In the genomic region with DNA sequence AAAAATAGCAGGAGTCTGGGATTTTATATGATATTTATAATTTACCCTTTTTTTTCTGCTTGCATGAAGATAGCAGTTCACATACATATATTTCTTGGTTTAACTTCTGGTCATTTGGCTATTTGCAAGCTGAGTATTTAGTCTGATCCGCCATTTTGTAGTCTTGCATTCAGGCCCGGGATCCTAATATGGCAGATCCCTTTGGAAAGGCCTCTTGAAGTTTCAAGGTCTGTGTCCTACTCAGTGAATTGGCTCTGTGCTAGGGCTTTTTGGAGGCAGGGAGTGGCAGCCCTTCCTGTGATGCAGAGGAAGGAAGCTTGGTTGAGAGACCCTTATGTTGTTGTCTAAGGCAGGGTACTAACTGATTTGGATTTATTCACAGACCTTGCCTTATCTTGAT, we compare ENCODE assay signal across 15 cellular contexts. TPM values are rescaled to one million over a fixed set of nuclear protein-coding genes. Genes with fewer than 3 reads are reported as not detected.
DNase-seq lines count a peak whose midpoint lies in the region; TF ChIP-seq lines count a peak whose summit lies in the region.
"Had no signal": no experiment of that assay in that cellular context is flagged by ENCODE, and none has a peak within 500 bp of the region (broad histone marks: within the 10 kb centered on the region; RNA-seq: fewer than 3 reads in every experiment).

No MANE protein-coding gene starts in this region.

- H3K9me3 Mint-ChIP-seq in activated CD4-positive, alpha-beta T cell treated with anti-CD3 and anti-CD28 coated beads, Interleukin-2, amount 10 ng/mL, durations not matched to agents 24 days and 14 days, result peaks cover 3% of the 10 kb centered on the region
- H3K9me3 Mint-ChIP-seq in glutamatergic neuron (ENCODE audit: unreplicated experiment), result peaks cover 19% of the 10 kb centered on the region
- H3K9me3 Mint-ChIP-seq: stimulated activated naive CD8-positive, alpha-beta T cell treated with anti-CD3 and anti-CD28 coated beads, Interleukin-15, amount 100 ng/mL, for 72 hours had no signal

- no peak overlapping the region for H3K23ac ChIP-seq in trophoblast cell (ENCODE audit: low read length)

- no peak overlapping the region for H3K9ac ChIP-seq in SU-DHL-6 (ENCODE audit: low read length)
- no peak overlapping the region for H3K9ac ChIP-seq in trophoblast cell (ENCODE audit: low read length)

- WGBS in trophoblast cell (ENCODE audit: extremely low coverage, insufficient coverage, insufficient read length), result no CpG with 5 or more reads among the region's 2 CpGs

- no peak overlapping the region for H3K18ac ChIP-seq in trophoblast cell (ENCODE audit: low read length)

- peaks cover 8% of the 10 kb centered on the region; the same call in 1 of the 2 replicates for H3K36me3 ChIP-seq in SU-DHL-6 (ENCODE audit: low read length)
- peaks cover 2% of the 10 kb centered on the region in 2 experiments for H3K36me3 ChIP-seq in trophoblast cell (ENCODE audit: control insufficient read depth in 1 of 2, insufficient read depth in 2 of 2, low read length in 2 of 2)
- H3K36me3 ChIP-seq: esophagus muscularis mucosa had no signal

- no peaks in the 10 kb centered on the region for H3K9me3 ChIP-seq in SU-DHL-6 (ENCODE audit: insufficient read depth, low read length)
- peaks cover 15% of the 10 kb centered on the region for H3K9me3 ChIP-seq in trophoblast cell (ENCODE audit: insufficient read depth, low read depth, low read length)
- H3K9me3 ChIP-seq: esophagus muscularis mucosa had no signal

- no peak overlapping the region for H4K8ac ChIP-seq in trophoblast cell (ENCODE audit: low read depth, low read length)

- no peak overlapping the region for H3K14ac ChIP-seq in trophoblast cell (ENCODE audit: low read length)

- no peaks in the 10 kb centered on the region for H4K20me1 ChIP-seq in SU-DHL-6 (ENCODE audit: low read depth, low read length)

- H3K79me2 ChIP-seq in SU-DHL-6 (ENCODE audit: insufficient read depth, low read length), result peaks cover 63% of the 10 kb centered on the region
- peaks cover 10% of the 10 kb centered on the region for H3K79me2 ChIP-seq in trophoblast cell (ENCODE audit: control insufficient read depth, insufficient read depth, low read length, poor library complexity)

- H4K12ac ChIP-seq in trophoblast cell (ENCODE audit: low read depth, low read length), result no peak overlapping the region

- H2BK5ac ChIP-seq in trophoblast cell (ENCODE audit: low read depth, low read length, poor library complexity), result no peak overlapping the region

- H3K79me1 ChIP-seq in trophoblast cell (ENCODE audit: low read length), result peaks cover 12% of the 10 kb centered on the region

- H3K27me3 Mint-ChIP-seq in activated CD4-positive, alpha-beta T cell treated with anti-CD3 and anti-CD28 coated beads, Interleukin-2, amount 10 ng/mL, durations not matched to agents 24 days and 14 days, result no peaks in the 10 kb centered on the region
- H3K27me3 Mint-ChIP-seq in glutamatergic neuron (ENCODE audit: unreplicated experiment), result peaks cover 11% of the 10 kb centered on the region
- H3K27me3 Mint-ChIP-seq: stimulated activated naive CD8-positive, alpha-beta T cell treated with anti-CD3 and anti-CD28 coated beads, Interleukin-15, amount 100 ng/mL, for 72 hours had no signal

- H3K4me1 ChIP-seq in trophoblast cell (ENCODE audit: control insufficient read depth in 1 of 2, insufficient read depth in 2 of 2, low read length in 2 of 2), result peaks cover 0 to 5% of the 10 kb centered on the region in 2 experiments

- TF ChIP-seq CTCF in SU-DHL-6 (IDR thresholded peaks at IDR 0.05; ENCODE audit: insufficient read depth, low read length, poor library complexity, severe bottlenecking) (no peak), glutamatergic neuron (IDR thresholded peaks at IDR 0.05; ENCODE audit: partially characterized antibody, unreplicated experiment) (no peak)

- DNase-seq in activated CD4-positive, alpha-beta T cell treated with anti-CD3 and anti-CD28 coated beads, Interleukin-2, amount 10 ng/mL, durations not matched to agents 24 days and 14 days, result no peak
- DNase-seq in activated CD4-positive, alpha-beta T cell treated with anti-CD3 and anti-CD28 coated beads for 1 hour, result no peak
- no peak for DNase-seq in glutamatergic neuron
- DNase-seq in trophoblast cell, result no peak
- DNase-seq in activated CD8-positive, alpha-beta memory T cell treated with anti-CD3 and anti-CD28 coated beads for 24 hours, result no peak
- DNase-seq in NCI-H1105 (lab: John Stamatoyannopoulos, UW), result no peak
- no peak for DNase-seq in NCI-H2107 (lab: John Stamatoyannopoulos, UW)
- DNase-seq: ACHN; activated CD8-positive, alpha-beta memory T cell treated with anti-CD3 and anti-CD28 coated beads, Interleukin-2, amount 50 U/mL, for 4 hours; GF-D8; NCI-H1930; stimulated activated CD4-positive, alpha-beta T cell treated with anti-CD3 and anti-CD28 coated beads, Interleukin-2, amount 100 ng/mL, for 24 hours; stimulated activated naive CD8-positive, alpha-beta T cell treated with anti-CD3 and anti-CD28 coated beads, Interleukin-15, amount 100 ng/mL, for 72 hours had no signal

- H3K4me3 ChIP-seq in SU-DHL-6 (ENCODE audit: insufficient read depth, low read length, poor library complexity, severe bottlenecking) (no peak overlapping the region), trophoblast cell (ENCODE audit: low read depth, low read length) (no peak overlapping the region)

- H3K27ac ChIP-seq in SU-DHL-6 (ENCODE audit: low read depth, low read length), result no peak overlapping the region
- no peak overlapping the region for H3K27ac ChIP-seq in trophoblast cell (ENCODE audit: low read depth, low read length)

- no peaks in the 10 kb centered on the region for H3K9me2 ChIP-seq in SU-DHL-6 (replicated peaks; ENCODE audit: insufficient read depth, low read length)

- no peaks in the 10 kb centered on the region for H3K27me3 ChIP-seq in SU-DHL-6 (ENCODE audit: low read length)
- H3K27me3 ChIP-seq in trophoblast cell (ENCODE audit: insufficient read depth, low read length), result no peaks in the 10 kb centered on the region
- H3K27me3 ChIP-seq: esophagus muscularis mucosa had no signal

- intact Hi-C loops in activated CD4-positive, alpha-beta T cell treated with anti-CD3 and anti-CD28 coated beads, Interleukin-2, amount 10 ng/mL, durations not matched to agents 24 days and 14 days (cut with micrococcal nuclease), result loop anchor here (2.0 to 10.0 kb wide), 2 partner anchors 183 to 481 kb away; a partner anchor contains a TSS

- no peak overlapping the region for H2AK5ac ChIP-seq in trophoblast cell (ENCODE audit: low read length)

- no peaks in the 10 kb centered on the region for H3F3A ChIP-seq in SU-DHL-6 (ENCODE audit: insufficient read depth)

- peaks cover 11% of the 10 kb centered on the region for H3K4me1 Mint-ChIP-seq in activated CD4-positive, alpha-beta T cell treated with anti-CD3 and anti-CD28 coated beads, Interleukin-2, amount 10 ng/mL, durations not matched to agents 24 days and 14 days
- H3K4me1 Mint-ChIP-seq in glutamatergic neuron (ENCODE audit: low read depth, unreplicated experiment), result peaks cover 6% of the 10 kb centered on the region

- no peak overlapping the region for H4K91ac ChIP-seq in trophoblast cell (ENCODE audit: low read depth, low read length)

- no peak overlapping the region for H2BK120ac ChIP-seq in trophoblast cell (ENCODE audit: insufficient read depth, low read length, poor library complexity)

- peak overlapping the region; percentile 40 for H3K4me3 Mint-ChIP-seq in activated CD4-positive, alpha-beta T cell treated with anti-CD3 and anti-CD28 coated beads, Interleukin-2, amount 10 ng/mL, durations not matched to agents 24 days and 14 days
- peak overlapping the region; percentile 93 for H3K4me3 Mint-ChIP-seq in glutamatergic neuron (ENCODE audit: unreplicated experiment)

- H2AFZ ChIP-seq in SU-DHL-6 (ENCODE audit: low read depth, low read length, severe bottlenecking) (no peak overlapping the region), trophoblast cell (ENCODE audit: insufficient read depth, low read length, poor library complexity) (no peak overlapping the region)

- peak overlapping the region; percentile 93 for H3K4ac ChIP-seq in trophoblast cell (ENCODE audit: low read depth, low read length)

- peaks cover 22% of the 10 kb centered on the region for H3K36me3 Mint-ChIP-seq in activated CD4-positive, alpha-beta T cell treated with anti-CD3 and anti-CD28 coated beads, Interleukin-2, amount 10 ng/mL, durations not matched to agents 24 days and 14 days (ENCODE audit: low read depth)
- H3K36me3 Mint-ChIP-seq in glutamatergic neuron (ENCODE audit: unreplicated experiment), result peaks cover 6% of the 10 kb centered on the region

- no peak overlapping the region for H3K27ac Mint-ChIP-seq in activated CD4-positive, alpha-beta T cell treated with anti-CD3 and anti-CD28 coated beads, Interleukin-2, amount 10 ng/mL, durations not matched to agents 24 days and 14 days
- H3K27ac Mint-ChIP-seq in glutamatergic neuron (ENCODE audit: unreplicated experiment), result peak overlapping the region; percentile 84

- no peak overlapping the region for H2BK12ac ChIP-seq in trophoblast cell (ENCODE audit: low read length)

- peak overlapping the region; percentile 56 for H3K4me2 ChIP-seq in SU-DHL-6 (ENCODE audit: low read depth, low read length, poor library complexity, severe bottlenecking)
- H3K4me2 ChIP-seq in trophoblast cell (ENCODE audit: low read length), result peak overlapping the region; percentile 19

RNA-seq across cellular contexts. Expression of a gene that starts 2.9 kb away (rescaled TPM):
- 34.3 and 35.4 TPM in 2 replicates for total RNA-seq in activated CD4-positive, alpha-beta T cell treated with anti-CD3 and anti-CD28 coated beads, Interleukin-2, amount 10 ng/mL, durations not matched to agents 24 days and 14 days
- 284 TPM for total RNA-seq in glutamatergic neuron (ENCODE audit: unreplicated experiment)
- 143 and 148 TPM in 2 replicates for polyA plus RNA-seq in trophoblast cell (2013)

RNA-seq across cellular contexts. Expression of a gene that starts 2.9 kb away (rescaled TPM):
- 10.3 and 10.5 TPM in 2 replicates for total RNA-seq in activated CD4-positive, alpha-beta T cell treated with anti-CD3 and anti-CD28 coated beads, Interleukin-2, amount 10 ng/mL, durations not matched to agents 24 days and 14 days
- 41.9 TPM for total RNA-seq in glutamatergic neuron (ENCODE audit: unreplicated experiment)
- 37.9 and 40.2 TPM in 2 replicates for polyA plus RNA-seq in trophoblast cell (2013)
